ENCODE assay signal across 10 cellular contexts in genomic region chr17:16001498-16001897, GRCh38. TPM values are rescaled to one million over a fixed set of nuclear protein-coding genes. Genes with fewer than 3 reads are reported as not detected.
DNase-seq lines count a peak whose midpoint lies in the region; ATAC-seq and TF ChIP-seq lines count a peak whose summit lies in the region.
"Had no signal": no experiment of that assay in that cellular context is flagged by ENCODE, and none has a peak within 500 bp of the region (broad histone marks: within the 10 kb centered on the region; RNA-seq: fewer than 3 reads in every experiment).

No MANE protein-coding gene starts in this region.

- H3K27me3 ChIP-seq in DOHH2 (ENCODE audit: control insufficient read depth, low read length) (no peaks in the 10 kb centered on the region), dorsolateral prefrontal cortex (no peaks in the 10 kb centered on the region), spleen (replicated peaks in 1 of 7) (no peaks in the 10 kb centered on the region), left lung (no peaks in the 10 kb centered on the region)
- H3K27me3 ChIP-seq: right atrium auricular region had no signal

- ATAC-seq in natural killer cell treated with Interleukin-12 subunit alpha and Interleukin-12 subunit beta and Interleukin-15 and Interleukin-18, amount 100 ng/mL, for 72 hours: no peak
- ATAC-seq in GM19351 (IDR thresholded peaks at IDR 0.05; ENCODE audit: unreplicated experiment) (no peak), left lung (no peak)

- peaks cover 21% of the 10 kb centered on the region for H3K4me1 ChIP-seq in DOHH2 (ENCODE audit: control insufficient read depth, low read length)
- peaks cover 12 to 69% (median 45%) of the 10 kb centered on the region in 6 donors for H3K4me1 ChIP-seq in spleen
- peaks cover 13 to 49% of the 10 kb centered on the region in 2 donors for H3K4me1 ChIP-seq in left lung

- H3K27me3 Mint-ChIP-seq in natural killer cell treated with Interleukin-12 subunit alpha and Interleukin-12 subunit beta and Interleukin-15 and Interleukin-18, amount 100 ng/mL, for 72 hours: no peaks in the 10 kb centered on the region

- TF ChIP-seq POLR2A in NB4 (IDR thresholded peaks at IDR 0.05; ENCODE audit: extremely low read depth, insufficient read length) (no peak), spleen (IDR thresholded peaks at IDR 0.05) (no peak)

- no peaks in the 10 kb centered on the region for H3K9me3 Mint-ChIP-seq in natural killer cell treated with Interleukin-12 subunit alpha and Interleukin-12 subunit beta and Interleukin-15 and Interleukin-18, amount 100 ng/mL, for 72 hours

- H3K4me1 Mint-ChIP-seq in natural killer cell treated with Interleukin-12 subunit alpha and Interleukin-12 subunit beta and Interleukin-15 and Interleukin-18, amount 100 ng/mL, for 72 hours (ENCODE audit: low read depth in 2 of 2): peaks cover 26% of the 10 kb centered on the region in 2 donors

- H3K27ac ChIP-seq in DOHH2 (ENCODE audit: low read depth, low read length) (no peak overlapping the region), dorsolateral prefrontal cortex (peak overlapping the region in 2 of 59 donors; percentile 97), spleen (no peak overlapping the region), left lung (peak overlapping the region in 1 of 2 donors; percentile 33)
- H3K27ac ChIP-seq: right atrium auricular region had no signal

- H3K27ac Mint-ChIP-seq in natural killer cell treated with Interleukin-12 subunit alpha and Interleukin-12 subunit beta and Interleukin-15 and Interleukin-18, amount 100 ng/mL, for 72 hours: peak overlapping the region; percentile 71 to 80

- DNase-seq in NB4 (ENCODE audit: low read depth) (no peak), dorsolateral prefrontal cortex (no peak), spleen (no peak), GDM1 (lab: John Stamatoyannopoulos, UW) (no peak), left lung (no peak)
- no peak for DNase-seq in natural killer cell treated with Interleukin-12 subunit alpha and Interleukin-12 subunit beta and Interleukin-15 and Interleukin-18, amount 100 ng/mL, for 72 hours (ENCODE audit: low spot score)
- DNase-seq: activated CD4-positive, CD25-positive, alpha-beta regulatory T cell had no signal

- peaks cover 53% of the 10 kb centered on the region for H3K79me2 ChIP-seq in DOHH2 (ENCODE audit: control insufficient read depth, low read length)

- no peaks in the 10 kb centered on the region for H3K9me2 ChIP-seq in DOHH2 (replicated peaks; ENCODE audit: control insufficient read depth, low read length)

- H3F3A ChIP-seq in DOHH2 (ENCODE audit: control insufficient read depth, insufficient read depth): peaks cover 10% of the 10 kb centered on the region

- H3K36me3 Mint-ChIP-seq in natural killer cell treated with Interleukin-12 subunit alpha and Interleukin-12 subunit beta and Interleukin-15 and Interleukin-18, amount 100 ng/mL, for 72 hours: peaks cover 50% of the 10 kb centered on the region

- H3K9me3 ChIP-seq in DOHH2 (ENCODE audit: control insufficient read depth, insufficient read depth, low read length) (no peaks in the 10 kb centered on the region), spleen (no peaks in the 10 kb centered on the region), left lung (no peaks in the 10 kb centered on the region)
- H3K9me3 ChIP-seq: right atrium auricular region had no signal

- H4K20me1 ChIP-seq in DOHH2 (ENCODE audit: control insufficient read depth, insufficient read depth, low read depth, low read length): peaks cover 19% of the 10 kb centered on the region

- intact Hi-C loops in dorsolateral prefrontal cortex (cut with DNase I) (no loop called here), spleen (cut with DNase I; ENCODE audit: low total_unique reads) (no loop called here), left lung (cut with DNase I) (no loop called here)

- H3K36me3 ChIP-seq in DOHH2 (ENCODE audit: control insufficient read depth, low read length) (peaks cover 66% of the 10 kb centered on the region), spleen (peaks cover 0 to 59% (median 48%) of the 10 kb centered on the region in 6 donors), left lung (peaks cover 3 to 55% of the 10 kb centered on the region in 2 donors)

- H3K4me3 ChIP-seq in DOHH2 (ENCODE audit: low read length) (peak overlapping the region; percentile 96), NB4 (ENCODE audit: low read depth, low read length) (peak overlapping the region; percentile 97), dorsolateral prefrontal cortex (peak overlapping the region in 40 of 59 donors; percentile 2 to 98 (median 86)), spleen (peak overlapping the region in 1 of 8 donors; percentile 93), left lung (peak overlapping the region in 1 of 2 donors; percentile 86)

- H3K4me2 ChIP-seq in DOHH2 (ENCODE audit: low read length): peak overlapping the region; percentile 62

- TF ChIP-seq CTCF in DOHH2 (IDR thresholded peaks at IDR 0.05; ENCODE audit: low read depth, low read length, poor library complexity, severe bottlenecking) (no peak), NB4 (IDR thresholded peaks at IDR 0.05; ENCODE audit: low read depth, low read length) (no peak), dorsolateral prefrontal cortex (IDR thresholded peaks at IDR 0.05 in 54 of 56, conservative IDR thresholded peaks at IDR 0.05 in 2 of 56; ENCODE audit: low read depth in 1 of 56, partially characterized antibody in 56 of 56) (no peak), spleen (IDR thresholded peaks at IDR 0.05 in 8 of 11, conservative IDR thresholded peaks at IDR 0.05 in 3 of 11) (no peak), left lung (IDR thresholded peaks at IDR 0.05) (no peak)

- peak overlapping the region; percentile 95 for H3K4me3 Mint-ChIP-seq in natural killer cell treated with Interleukin-12 subunit alpha and Interleukin-12 subunit beta and Interleukin-15 and Interleukin-18, amount 100 ng/mL, for 72 hours

RNA-seq across cellular contexts. Expression of gene TTC19, which starts 1.9 kb away (rescaled TPM):
- total RNA-seq in dorsolateral prefrontal cortex: 10 to 100 TPM; 45.3 to 87.4 (median 67.2) TPM
- 10 to 100 TPM; 26.3 to 33.3 TPM for total RNA-seq in natural killer cell treated with Interleukin-12 subunit alpha and Interleukin-12 subunit beta and Interleukin-15 and Interleukin-18, amount 100 ng/mL, for 72 hours
- total RNA-seq in spleen: 10 to 100 TPM; 29.9 to 59.9 (median 36.6) TPM
- 10 to 100 TPM; 14.6 to 20.3 (median 15.2) TPM for polyA plus RNA-seq in spleen
- 10 to 100 TPM; 31.6 to 34.0 TPM for total RNA-seq in left lung

RNA-seq across cellular contexts. Expression of gene ZSWIM7, which starts 2.0 kb away (rescaled TPM):
- total RNA-seq in dorsolateral prefrontal cortex (10 to 100 TPM; 12.9 to 53.0 (median 25.6) TPM), spleen (10 to 100 TPM; 13.4 to 40.4 (median 20.7) TPM), left lung (10 to 100 TPM; 22.6 to 26.7 TPM)
- total RNA-seq in natural killer cell treated with Interleukin-12 subunit alpha and Interleukin-12 subunit beta and Interleukin-15 and Interleukin-18, amount 100 ng/mL, for 72 hours: 10 to 100 TPM in 1 of 2 donors, 1 to 10 TPM in 1; 6.9 to 12.1 TPM
- polyA plus RNA-seq in spleen: 10 to 100 TPM; 32.8 to 47.6 (median 42.3) TPM

RNA-seq across cellular contexts. Expression of gene ADORA2B, which starts 56.6 kb away (rescaled TPM):
- 10 to 100 TPM in 27 of 120 experiments, 1 to 10 TPM in 93; 2.6 to 22.2 (median 7.2) TPM for total RNA-seq in dorsolateral prefrontal cortex
- total RNA-seq in natural killer cell treated with Interleukin-12 subunit alpha and Interleukin-12 subunit beta and Interleukin-15 and Interleukin-18, amount 100 ng/mL, for 72 hours: 1 to 10 TPM in 1 of 2 donors, under 1 TPM in 1; 0.95 to 3.2 TPM
- total RNA-seq in spleen: 1 to 10 TPM in 2 of 7 donors, under 1 TPM in 3, not detected in 2; 0.77 to 2.7 (median 0.92) TPM
- polyA plus RNA-seq in spleen: under 1 TPM; 0.13 to 0.23 (median 0.16) TPM
- 10 to 100 TPM in 1 of 2 donors, 1 to 10 TPM in 1; 5.2 to 12.2 TPM for total RNA-seq in left lung
